Comparison of ENCODE assay signal across 28 cellular contexts in the genomic region with DNA sequence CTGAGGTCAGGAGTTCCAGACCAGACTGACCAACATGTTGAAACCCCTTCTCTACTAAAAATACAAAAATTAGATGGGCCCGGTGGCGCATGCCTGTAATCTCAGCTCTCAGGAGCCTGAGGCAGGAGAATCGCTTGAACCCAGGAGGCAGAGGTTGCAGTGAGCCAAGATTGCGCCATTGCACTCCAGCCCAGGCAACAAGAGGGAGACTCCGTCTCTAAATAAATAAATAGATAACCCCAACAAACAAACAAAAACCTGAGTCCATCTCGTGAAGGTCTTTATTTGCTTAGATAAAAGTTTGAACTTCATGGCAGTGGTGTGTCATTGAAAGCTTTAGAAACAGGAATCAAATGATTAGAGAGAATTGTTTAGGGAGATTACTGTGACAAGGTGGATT.
"Had no signal": no experiment of that assay in that cellular context is flagged by ENCODE, and none has a peak within 500 bp of the region (broad histone marks: within the 10 kb centered on the region; RNA-seq: fewer than 3 reads in every experiment).

No MANE protein-coding gene starts in this region.

- H3K4me2 ChIP-seq: hepatocyte had no signal

- H3K9me3 ChIP-seq: left lung, lower lobe of right lung, mucosa of descending colon, pancreas, prostate gland, tibial nerve, uterus had no signal

- FAIRE-seq: pancreas had no signal

- ATAC-seq: heart right ventricle; left cardiac atrium; left lung; lower lobe of right lung; mucosa of descending colon; naive thymus-derived CD4-positive, alpha-beta T cell; natural killer cell treated with Interleukin-12 subunit alpha and Interleukin-12 subunit beta and Interleukin-15 and Interleukin-18, amount 100 ng/mL, for 72 hours; pancreas; right cardiac atrium; stimulated activated effector memory CD8-positive, alpha-beta T cell treated with anti-CD3 and anti-CD28 coated beads, Interleukin-12 subunit alpha, Interleukin-12 subunit beta, amount 100 ng/mL, for 72 hours had no signal

- H3K27me3 ChIP-seq: heart right ventricle, hepatocyte, left lung, pancreas, tibial nerve, uterus had no signal

- H3K36me3 ChIP-seq: heart right ventricle, left lung, lower lobe of right lung, pancreas, prostate gland, tibial nerve, uterus had no signal

- H3K36me3 Mint-ChIP-seq: natural killer cell treated with Interleukin-12 subunit alpha and Interleukin-12 subunit beta and Interleukin-15 and Interleukin-18, amount 100 ng/mL, for 72 hours; stimulated activated effector memory CD8-positive, alpha-beta T cell treated with anti-CD3 and anti-CD28 coated beads, Interleukin-12 subunit alpha, Interleukin-12 subunit beta, amount 100 ng/mL, for 72 hours had no signal

- DNase-seq: heart right ventricle; islet precursor cell; kidney glomerular epithelial cell; left cardiac atrium; left lung; lower lobe of right lung; mesendoderm; midbrain; mucosa of descending colon; naive thymus-derived CD4-positive, alpha-beta T cell; pancreas; posterior cingulate gyrus; retina; right cardiac atrium; stimulated activated CD4-positive, alpha-beta T cell treated with anti-CD3 and anti-CD28 coated beads, Interleukin-12 subunit alpha, Interleukin-12 subunit beta, amount 100 ng/mL, for 4 hours; stimulated activated CD4-positive, alpha-beta T cell treated with anti-CD3 and anti-CD28 coated beads, Interleukin-15, amount 100 ng/mL, for 24 hours; stimulated activated CD4-positive, alpha-beta T cell treated with anti-CD3 and anti-CD28 coated beads, Interleukin-2, amount 100 ng/mL, for 24 hours; stimulated activated CD4-positive, alpha-beta T cell treated with anti-CD3 and anti-CD28 coated beads, Interleukin-4, amount 100 ng/mL, for 24 hours; stimulated activated naive CD4-positive, alpha-beta T cell; substantia nigra; uterus had no signal

- H3K27ac Mint-ChIP-seq: natural killer cell treated with Interleukin-12 subunit alpha and Interleukin-12 subunit beta and Interleukin-15 and Interleukin-18, amount 100 ng/mL, for 72 hours; stimulated activated effector memory CD8-positive, alpha-beta T cell treated with anti-CD3 and anti-CD28 coated beads, Interleukin-12 subunit alpha, Interleukin-12 subunit beta, amount 100 ng/mL, for 72 hours; stimulated activated naive CD8-positive, alpha-beta T cell treated with anti-CD3 and anti-CD28 coated beads, Interleukin-15, Interleukin-2, amounts not matched to agents 100 ng/mL and 50 ng/mL, for 24 hours; type B pancreatic cell had no signal

- H3K4me1 ChIP-seq: heart right ventricle, left lung, lower lobe of right lung, pancreas, prostate gland, uterus had no signal

- H3K4me3 ChIP-seq: heart right ventricle, hepatocyte, left lung, lower lobe of right lung, mucosa of descending colon, pancreas, prostate gland, tibial nerve, uterus had no signal

- H3K4me3 Mint-ChIP-seq: naive thymus-derived CD4-positive, alpha-beta T cell; natural killer cell treated with Interleukin-12 subunit alpha and Interleukin-12 subunit beta and Interleukin-15 and Interleukin-18, amount 100 ng/mL, for 72 hours; stimulated activated effector memory CD8-positive, alpha-beta T cell treated with anti-CD3 and anti-CD28 coated beads, Interleukin-12 subunit alpha, Interleukin-12 subunit beta, amount 100 ng/mL, for 72 hours; stimulated activated naive CD8-positive, alpha-beta T cell treated with anti-CD3 and anti-CD28 coated beads, Interleukin-15, Interleukin-2, amounts not matched to agents 100 ng/mL and 50 ng/mL, for 24 hours; type B pancreatic cell had no signal

- H3K27me3 Mint-ChIP-seq: naive thymus-derived CD4-positive, alpha-beta T cell; natural killer cell treated with Interleukin-12 subunit alpha and Interleukin-12 subunit beta and Interleukin-15 and Interleukin-18, amount 100 ng/mL, for 72 hours; stimulated activated naive CD8-positive, alpha-beta T cell treated with anti-CD3 and anti-CD28 coated beads, Interleukin-15, Interleukin-2, amounts not matched to agents 100 ng/mL and 50 ng/mL, for 24 hours; type B pancreatic cell had no signal

- H3K27ac ChIP-seq: heart right ventricle, hepatocyte, left lung, lower lobe of right lung, pancreas, prostate gland, tibial nerve, uterus had no signal

- H2AFZ ChIP-seq: hepatocyte had no signal

- H3K79me2 ChIP-seq: hepatocyte had no signal

- H3K9me3 Mint-ChIP-seq: naive thymus-derived CD4-positive, alpha-beta T cell; natural killer cell treated with Interleukin-12 subunit alpha and Interleukin-12 subunit beta and Interleukin-15 and Interleukin-18, amount 100 ng/mL, for 72 hours; stimulated activated effector memory CD8-positive, alpha-beta T cell treated with anti-CD3 and anti-CD28 coated beads, Interleukin-12 subunit alpha, Interleukin-12 subunit beta, amount 100 ng/mL, for 72 hours; stimulated activated naive CD8-positive, alpha-beta T cell treated with anti-CD3 and anti-CD28 coated beads, Interleukin-15, Interleukin-2, amounts not matched to agents 100 ng/mL and 50 ng/mL, for 24 hours; type B pancreatic cell had no signal
